11 cellular contexts compared by ENCODE assay signal in genomic region chr1:54379481-54380284, GRCh38. TPM values are rescaled to one million over a fixed set of nuclear protein-coding genes. Genes with fewer than 3 reads are reported as not detected.
DNase-seq lines count a peak whose midpoint lies in the region; ATAC-seq and TF ChIP-seq lines count a peak whose summit lies in the region.
"Had no signal": no experiment of that assay in that cellular context is flagged by ENCODE, and none has a peak within 500 bp of the region (broad histone marks: within the 10 kb centered on the region; RNA-seq: fewer than 3 reads in every experiment).

No MANE protein-coding gene starts in this region.

- no peak for TF ChIP-seq EP300 in ovary (IDR thresholded peaks at IDR 0.05)

- H3K27ac Mint-ChIP-seq in CD4-positive, alpha-beta T cell, result peak overlapping the region; percentile 74

- H3K4me3 Mint-ChIP-seq in CD4-positive, alpha-beta T cell, result no peak overlapping the region

- peaks cover 99% of the 10 kb centered on the region for H4K20me1 ChIP-seq in smooth muscle cell (ENCODE audit: low read depth)

- 62% methylated on average over 24 of the region's 24 CpGs for WGBS in right cardiac atrium
- 42 to 54% (median 43%) methylated on average over 24 of the region's 24 CpGs for WGBS in ovary, 3 donors
- WGBS in smooth muscle cell (ENCODE audit: low lambda C conversion rate), result 89% methylated on average over 24 of the region's 24 CpGs

- H2AFZ ChIP-seq in smooth muscle cell (ENCODE audit: low read depth), result no peak overlapping the region

- ATAC-seq in CD4-positive, alpha-beta T cell (ENCODE audit: poor library complexity), result no peak
- ATAC-seq in right cardiac atrium (peak; percentile 71 to 83), GM21723 (IDR thresholded peaks at IDR 0.05; ENCODE audit: unreplicated experiment) (no peak)

- intact Hi-C loops in CD4-positive, alpha-beta T cell (cut with DNase I, micrococcal nuclease), result no loop called here
- intact Hi-C loops in right cardiac atrium (cut with DNase I), result no loop called here
- intact Hi-C loops in ovary (cut with DNase I), result loop anchor here in 1 of 4 donors (10.0 kb wide), 1 partner anchor 55 kb away; no protein-coding TSS in a partner anchor

- H3K9ac ChIP-seq in adipocyte (ENCODE audit: low read length) (no peak overlapping the region), smooth muscle cell (ENCODE audit: low read depth) (no peak overlapping the region)

- no peaks in the 10 kb centered on the region for H3K9me3 Mint-ChIP-seq in CD4-positive, alpha-beta T cell

- DNase-seq in CD4-positive, alpha-beta T cell, result no peak
- no peak for DNase-seq in adipocyte (ENCODE audit: low read depth)
- peak; percentile 66 to 87 (median 81) for DNase-seq in right cardiac atrium
- peak; percentile 60 to 76 (median 75) for DNase-seq in ovary
- DNase-seq in smooth muscle cell (lab: John Stamatoyannopoulos, UW; ENCODE audit: unreplicated experiment), result no peak
- no peak for DNase-seq in foreskin melanocyte
- DNase-seq in NCI-H2081 treated with DMSO at 0.1 percent for 48 hours (lab: John Stamatoyannopoulos, UW), result no peak
- DNase-seq: MM.1S, NCI-H446 had no signal

- H3K36me3 Mint-ChIP-seq in CD4-positive, alpha-beta T cell (ENCODE audit: low read depth), result peaks cover 45% of the 10 kb centered on the region

- no peak for TF ChIP-seq CTCF in CD4-positive, alpha-beta T cell (IDR thresholded peaks at IDR 0.05)
- TF ChIP-seq CTCF in ovary (IDR thresholded peaks at IDR 0.05) (no peak), smooth muscle cell (IDR thresholded peaks at IDR 0.05; ENCODE audit: borderline replicate concordance, insufficient read depth, poor library complexity, severe bottlenecking) (no peak)

- H3K4me3 ChIP-seq in adipocyte (ENCODE audit: low read length) (peak overlapping the region; percentile 7), right cardiac atrium (ENCODE audit: low read length) (no peak overlapping the region), ovary (no peak overlapping the region), smooth muscle cell (no peak overlapping the region)
- H3K4me3 ChIP-seq: skin epidermis had no signal

- peaks cover 70% of the 10 kb centered on the region for H3K79me2 ChIP-seq in smooth muscle cell (ENCODE audit: low read depth)

- no peaks in the 10 kb centered on the region for H3K9me3 ChIP-seq in CD4-positive, alpha-beta T cell (ENCODE audit: control insufficient read depth, low read length)
- H3K9me3 ChIP-seq in adipocyte (ENCODE audit: control insufficient read depth, low read length), result no peaks in the 10 kb centered on the region
- H3K9me3 ChIP-seq in right cardiac atrium (ENCODE audit: control insufficient read depth, low read length), result no peaks in the 10 kb centered on the region
- no peaks in the 10 kb centered on the region for H3K9me3 ChIP-seq in ovary
- H3K9me3 ChIP-seq in smooth muscle cell (replicated peaks; ENCODE audit: low read depth), result no peaks in the 10 kb centered on the region

- POLR2A ChIA-PET in CD4-positive, alpha-beta T cell (lab: Charles Lee), result no interaction called here

- no peak overlapping the region for H3K4me2 ChIP-seq in smooth muscle cell

- peaks cover 5% of the 10 kb centered on the region for H3F3A ChIP-seq in smooth muscle cell (ENCODE audit: low read depth)

- TF ChIP-seq POLR2A in ovary (IDR thresholded peaks at IDR 0.05), result no peak

- H3K27me3 ChIP-seq in CD4-positive, alpha-beta T cell (ENCODE audit: control insufficient read depth, insufficient read depth, low read length), result no peaks in the 10 kb centered on the region
- H3K27me3 ChIP-seq in adipocyte (replicated peaks; ENCODE audit: control insufficient read depth, insufficient read depth, low read length) (no peaks in the 10 kb centered on the region), right cardiac atrium (ENCODE audit: control insufficient read depth, insufficient read depth) (no peaks in the 10 kb centered on the region), ovary (no peaks in the 10 kb centered on the region), smooth muscle cell (ENCODE audit: low read depth) (no peaks in the 10 kb centered on the region)

- H3K36me3 ChIP-seq in adipocyte (ENCODE audit: control insufficient read depth, insufficient read depth, low read length, severe bottlenecking) (peaks cover 8% of the 10 kb centered on the region), ovary (no peaks in the 10 kb centered on the region), smooth muscle cell (ENCODE audit: low read depth) (no peaks in the 10 kb centered on the region)

- H3K27ac ChIP-seq in CD4-positive, alpha-beta T cell (ENCODE audit: low read depth, low read length), result no peak overlapping the region
- peak overlapping the region; percentile 46 for H3K27ac ChIP-seq in right cardiac atrium (ENCODE audit: low read length)
- peak overlapping the region in 1 of 2 donors; percentile 48 for H3K27ac ChIP-seq in ovary
- H3K27ac ChIP-seq in smooth muscle cell (ENCODE audit: low read depth), result no peak overlapping the region
- H3K27ac ChIP-seq: skin epidermis had no signal

- H3K27me3 Mint-ChIP-seq in CD4-positive, alpha-beta T cell, result no peaks in the 10 kb centered on the region

- CTCF ChIA-PET in CD4-positive, alpha-beta T cell (lab: Charles Lee), result no interaction called here

- H3K4me1 Mint-ChIP-seq in CD4-positive, alpha-beta T cell (ENCODE audit: low read depth), result peaks cover 71% of the 10 kb centered on the region

- H3K4me1 ChIP-seq in adipocyte (ENCODE audit: control insufficient read depth, insufficient read depth, low read length) (peaks cover 13% of the 10 kb centered on the region), right cardiac atrium (ENCODE audit: control insufficient read depth, insufficient read depth, low read length) (peaks cover 27% of the 10 kb centered on the region), ovary (ENCODE audit: insufficient read depth) (peaks cover 41% of the 10 kb centered on the region), smooth muscle cell (ENCODE audit: low read depth) (peaks cover 33% of the 10 kb centered on the region)

RNA-seq across cellular contexts. Expression of gene SSBP3, which starts 26.5 kb away (rescaled TPM):
- total RNA-seq in CD4-positive, alpha-beta T cell, result 10 to 100 TPM; 50.6 to 52.4 TPM
- total RNA-seq in right cardiac atrium (10 to 100 TPM; 25.4 to 55.8 (median 35.8) TPM), ovary (100 to 1,000 TPM in 5 of 7 donors, 10 to 100 TPM in 2; 41.2 to 247 (median 143) TPM), smooth muscle cell (30.1 and 42.3 TPM in 2 replicates)
- polyA plus RNA-seq in right cardiac atrium (32.5 TPM), ovary (100 to 1,000 TPM; 156 to 200 TPM), smooth muscle cell (23.6 and 26.5 TPM in 2 replicates)

Comparison
In these comparisons a context has a peak if more than half of its experiments do, and no peak if none do; other contexts are left out.
1. ATAC-seq: peak in right cardiac atrium (2 of 2); none in CD4-positive, alpha-beta T cell (single experiment) and GM21723 (single experiment).
2. DNase-seq: peak in right cardiac atrium (3 of 3) and ovary (5 of 5); none in CD4-positive, alpha-beta T cell (0 of 10), adipocyte (single experiment), smooth muscle cell (single experiment), foreskin melanocyte (single experiment) and NCI-H2081 treated with DMSO at 0.1 percent for 48 hours (single experiment).